ENCODE assay signal across 1 cellular context in the genomic region with DNA sequence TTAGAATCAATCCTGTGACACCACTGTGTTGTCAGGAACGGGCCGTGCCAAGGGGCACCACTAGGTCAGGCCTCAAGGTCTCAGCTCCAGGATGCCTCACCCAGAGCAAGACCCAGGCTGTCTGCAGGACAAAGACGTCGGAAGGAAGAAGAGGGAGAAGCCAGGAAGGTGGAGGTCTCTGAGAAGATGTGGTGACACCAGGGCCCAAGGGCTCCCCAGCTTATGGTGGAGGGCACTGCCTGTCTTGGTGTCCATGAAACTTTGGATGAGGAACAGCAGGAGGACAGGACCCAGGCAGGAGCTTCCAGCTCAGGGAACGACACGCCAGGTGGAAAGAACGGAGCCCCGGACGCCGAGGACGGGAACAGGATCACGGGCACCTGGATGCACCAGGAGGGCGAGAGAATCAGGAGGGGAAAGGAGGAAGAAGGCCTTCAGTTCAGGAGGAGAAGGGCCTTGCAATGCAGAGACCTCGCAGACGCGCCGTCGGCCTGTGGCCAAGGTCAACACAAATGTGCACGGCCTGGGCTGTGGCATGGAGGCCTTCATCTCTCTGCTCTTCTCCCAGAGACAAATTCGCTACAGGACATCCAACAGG.
TF ChIP-seq lines count a peak whose summit lies in the region.

No MANE protein-coding gene starts in this region.

TF ChIP-seq in HepG2, 621 proteins besides CTCF, POLR2A, EP300 and RAD21:
- TF ChIP-seq TBP (CRISPR knock-in tag; IDR thresholded peaks at IDR 0.05) (no peak), ARHGAP35 (CRISPR knock-in tag; IDR thresholded peaks at IDR 0.05; ENCODE audit: borderline replicate concordance) (no peak), NFE2L1 (CRISPR knock-in tag; IDR thresholded peaks at IDR 0.05; ENCODE audit: borderline replicate concordance) (0 out of 2 replicates have a peak, but pooled peaks have one; percentile 34), EED (CRISPR knock-in tag; IDR thresholded peaks at IDR 0.05) (0 out of 2 replicates have a peak, but pooled peaks have one; percentile 59), MAZ (IDR thresholded peaks at IDR 0.05; ENCODE audit: borderline replicate concordance, low read depth, low read length) (no peak), MAZ (CRISPR knock-in tag; IDR thresholded peaks at IDR 0.05; ENCODE audit: low read depth) (peak; percentile 16; the same call in 1 of the 2 replicates), ERF (CRISPR knock-in tag; IDR thresholded peaks at IDR 0.05) (no peak), ZNF225 (CRISPR knock-in tag; IDR thresholded peaks at IDR 0.05) (0 out of 2 replicates have a peak, but pooled peaks have one; percentile 24), MXD1 (CRISPR knock-in tag; IDR thresholded peaks at IDR 0.05) (no peak), ZNF7 (CRISPR knock-in tag; IDR thresholded peaks at IDR 0.05) (no peak), SRSF1 (optimal IDR thresholded peaks at IDR 0.05; ENCODE audit: low read depth, low read length) (no peak)
- TF ChIP-seq, protein P1, sequence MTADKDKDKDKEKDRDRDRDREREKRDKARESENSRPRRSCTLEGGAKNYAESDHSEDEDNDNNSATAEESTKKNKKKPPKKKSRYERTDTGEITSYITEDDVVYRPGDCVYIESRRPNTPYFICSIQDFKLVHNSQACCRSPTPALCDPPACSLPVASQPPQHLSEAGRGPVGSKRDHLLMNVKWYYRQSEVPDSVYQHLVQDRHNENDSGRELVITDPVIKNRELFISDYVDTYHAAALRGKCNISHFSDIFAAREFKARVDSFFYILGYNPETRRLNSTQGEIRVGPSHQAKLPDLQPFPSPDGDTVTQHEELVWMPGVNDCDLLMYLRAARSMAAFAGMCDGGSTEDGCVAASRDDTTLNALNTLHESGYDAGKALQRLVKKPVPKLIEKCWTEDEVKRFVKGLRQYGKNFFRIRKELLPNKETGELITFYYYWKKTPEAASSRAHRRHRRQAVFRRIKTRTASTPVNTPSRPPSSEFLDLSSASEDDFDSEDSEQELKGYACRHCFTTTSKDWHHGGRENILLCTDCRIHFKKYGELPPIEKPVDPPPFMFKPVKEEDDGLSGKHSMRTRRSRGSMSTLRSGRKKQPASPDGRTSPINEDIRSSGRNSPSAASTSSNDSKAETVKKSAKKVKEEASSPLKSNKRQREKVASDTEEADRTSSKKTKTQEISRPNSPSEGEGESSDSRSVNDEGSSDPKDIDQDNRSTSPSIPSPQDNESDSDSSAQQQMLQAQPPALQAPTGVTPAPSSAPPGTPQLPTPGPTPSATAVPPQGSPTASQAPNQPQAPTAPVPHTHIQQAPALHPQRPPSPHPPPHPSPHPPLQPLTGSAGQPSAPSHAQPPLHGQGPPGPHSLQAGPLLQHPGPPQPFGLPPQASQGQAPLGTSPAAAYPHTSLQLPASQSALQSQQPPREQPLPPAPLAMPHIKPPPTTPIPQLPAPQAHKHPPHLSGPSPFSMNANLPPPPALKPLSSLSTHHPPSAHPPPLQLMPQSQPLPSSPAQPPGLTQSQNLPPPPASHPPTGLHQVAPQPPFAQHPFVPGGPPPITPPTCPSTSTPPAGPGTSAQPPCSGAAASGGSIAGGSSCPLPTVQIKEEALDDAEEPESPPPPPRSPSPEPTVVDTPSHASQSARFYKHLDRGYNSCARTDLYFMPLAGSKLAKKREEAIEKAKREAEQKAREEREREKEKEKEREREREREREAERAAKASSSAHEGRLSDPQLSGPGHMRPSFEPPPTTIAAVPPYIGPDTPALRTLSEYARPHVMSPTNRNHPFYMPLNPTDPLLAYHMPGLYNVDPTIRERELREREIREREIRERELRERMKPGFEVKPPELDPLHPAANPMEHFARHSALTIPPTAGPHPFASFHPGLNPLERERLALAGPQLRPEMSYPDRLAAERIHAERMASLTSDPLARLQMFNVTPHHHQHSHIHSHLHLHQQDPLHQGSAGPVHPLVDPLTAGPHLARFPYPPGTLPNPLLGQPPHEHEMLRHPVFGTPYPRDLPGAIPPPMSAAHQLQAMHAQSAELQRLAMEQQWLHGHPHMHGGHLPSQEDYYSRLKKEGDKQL (CRISPR knock-in tag; IDR thresholded peaks at IDR 0.05; ENCODE audit: low read depth): no peak
